In genomic region chr6:63496388-63496804, GRCh38 we compare ENCODE assay signal across 1 cellular context.
TF ChIP-seq lines count a peak whose summit lies in the region.

No MANE protein-coding gene starts in this region.

TF ChIP-seq in HepG2, 621 proteins besides CTCF, POLR2A, EP300 and RAD21 (continued from another document):
- TF ChIP-seq PRDM10 (CRISPR knock-in tag; IDR thresholded peaks at IDR 0.05; ENCODE audit: low read depth) (no peak), ZBTB7A (CRISPR knock-in tag; IDR thresholded peaks at IDR 0.05) (no peak), RXRB (CRISPR knock-in tag; IDR thresholded peaks at IDR 0.05; ENCODE audit: borderline replicate concordance) (peak; percentile 15; the same call in 1 of the 2 replicates), HMG20A (CRISPR knock-in tag; IDR thresholded peaks at IDR 0.05; ENCODE audit: borderline replicate concordance) (peak; percentile 41; the same call in 1 of the 2 replicates), NCOA2 (CRISPR knock-in tag; IDR thresholded peaks at IDR 0.05) (peak; percentile 56; the same call in 1 of the 2 replicates), ZNF609 (CRISPR knock-in tag; IDR thresholded peaks at IDR 0.05; ENCODE audit: borderline replicate concordance) (no peak), FOXJ3 (CRISPR knock-in tag; IDR thresholded peaks at IDR 0.05; ENCODE audit: borderline replicate concordance) (no peak), SOX5 (CRISPR knock-in tag; IDR thresholded peaks at IDR 0.05; ENCODE audit: borderline replicate concordance) (0 out of 2 replicates have a peak, but pooled peaks have one; percentile 36)
